In genomic region chr7:36084485-36085091, GRCh38 we compare ENCODE assay signal across 9 cellular contexts.
DNase-seq lines count a peak whose midpoint lies in the region; ATAC-seq and TF ChIP-seq lines count a peak whose summit lies in the region.
"Had no signal": no experiment of that assay in that cellular context is flagged by ENCODE, and none has a peak within 500 bp of the region (broad histone marks: within the 10 kb centered on the region; RNA-seq: fewer than 3 reads in every experiment).

No MANE protein-coding gene starts in this region.

- H3K27ac ChIP-seq in mesendoderm (ENCODE audit: low read depth, low read length) (no peak overlapping the region), Karpas-422 (ENCODE audit: low read length) (no peak overlapping the region)
- no peak overlapping the region for H3K27ac ChIP-seq in naive thymus-derived CD4-positive, alpha-beta T cell (ENCODE audit: low read depth, low read length)

- H4K20me1 ChIP-seq in Karpas-422 (ENCODE audit: insufficient read depth, low read depth, low read length) = no peaks in the 10 kb centered on the region

- H3K4me3 Mint-ChIP-seq in naive thymus-derived CD4-positive, alpha-beta T cell = no peak overlapping the region
- H3K4me3 Mint-ChIP-seq: T-helper 1 cell treated with Interleukin-12 subunit alpha and Interleukin-12 subunit beta and Interleukin-4 antibody, amounts not matched to agents 30 μg/mL and 1 μg/mL, for 36 hours had no signal

- no peak overlapping the region for H3K27ac Mint-ChIP-seq in naive thymus-derived CD4-positive, alpha-beta T cell
- H3K27ac Mint-ChIP-seq: T-helper 1 cell treated with Interleukin-12 subunit alpha and Interleukin-12 subunit beta and Interleukin-4 antibody, amounts not matched to agents 30 μg/mL and 1 μg/mL, for 36 hours had no signal

- no peaks in the 10 kb centered on the region for H3K36me3 ChIP-seq in mesendoderm (ENCODE audit: control insufficient read depth, insufficient read depth, low read length)
- H3K36me3 ChIP-seq in naive thymus-derived CD4-positive, alpha-beta T cell (ENCODE audit: control insufficient read depth in 2 of 3, insufficient read depth in 3 of 3, low read length in 3 of 3) = no peaks in the 10 kb centered on the region
- H3K36me3 ChIP-seq in Karpas-422 (ENCODE audit: insufficient read depth, low read length) = no peaks in the 10 kb centered on the region

- no peaks in the 10 kb centered on the region for H3K4me1 Mint-ChIP-seq in naive thymus-derived CD4-positive, alpha-beta T cell

- H3K4me3 ChIP-seq in choroid plexus epithelial cell (ENCODE audit: low read depth, low read length) (no peak overlapping the region), mesendoderm (ENCODE audit: low read length) (no peak overlapping the region), Karpas-422 (ENCODE audit: low read length) (no peak overlapping the region)
- no peak overlapping the region for H3K4me3 ChIP-seq in naive thymus-derived CD4-positive, alpha-beta T cell (ENCODE audit: low read length)

- H3K18ac ChIP-seq in mesendoderm (ENCODE audit: low read length) = no peak overlapping the region

- intact Hi-C loops in naive thymus-derived CD4-positive, alpha-beta T cell (cut with micrococcal nuclease) = no loop called here

- CTCF ChIA-PET in naive thymus-derived CD4-positive, alpha-beta T cell (lab: Charles Lee) = no interaction called here

- H3K27me3 ChIP-seq in mesendoderm (ENCODE audit: insufficient read depth, low read length, poor library complexity) (no peaks in the 10 kb centered on the region), Karpas-422 (ENCODE audit: low read length) (no peaks in the 10 kb centered on the region)
- no peaks in the 10 kb centered on the region for H3K27me3 ChIP-seq in naive thymus-derived CD4-positive, alpha-beta T cell (ENCODE audit: control insufficient read depth in 2 of 2, insufficient read depth in 2 of 2, low read length in 2 of 2)

- H3K36me3 Mint-ChIP-seq in naive thymus-derived CD4-positive, alpha-beta T cell = peaks cover 0 to 7% (median 0%) of the 10 kb centered on the region in 5 donors

- no peak overlapping the region for H2BK5ac ChIP-seq in mesendoderm (ENCODE audit: low read length)

- H2BK15ac ChIP-seq in mesendoderm (replicated peaks; ENCODE audit: low read depth) = no peak overlapping the region

- H3K4ac ChIP-seq in mesendoderm (ENCODE audit: low read depth, low read length) = no peak overlapping the region

- H3K27me3 Mint-ChIP-seq in naive thymus-derived CD4-positive, alpha-beta T cell = peaks cover 0 to 4% (median 0%) of the 10 kb centered on the region in 5 donors

- no peaks in the 10 kb centered on the region for H3K9me2 ChIP-seq in Karpas-422 (replicated peaks; ENCODE audit: insufficient read depth, low read length)

- H3K4me1 ChIP-seq in mesendoderm (ENCODE audit: control insufficient read depth, low read depth, low read length) (no peaks in the 10 kb centered on the region), Karpas-422 (ENCODE audit: low read length) (no peaks in the 10 kb centered on the region)
- no peaks in the 10 kb centered on the region for H3K4me1 ChIP-seq in naive thymus-derived CD4-positive, alpha-beta T cell (ENCODE audit: control insufficient read depth in 2 of 2, insufficient read depth in 2 of 2, low read length in 2 of 2)

- no peak overlapping the region for H3K23ac ChIP-seq in mesendoderm (ENCODE audit: low read length)

- no peaks in the 10 kb centered on the region for H3K9me3 ChIP-seq in naive thymus-derived CD4-positive, alpha-beta T cell (ENCODE audit: control insufficient read depth in 2 of 3, low read length in 3 of 3)
- no peaks in the 10 kb centered on the region for H3K9me3 ChIP-seq in Karpas-422 (ENCODE audit: low read length)

- no peaks in the 10 kb centered on the region for H3K79me2 ChIP-seq in mesendoderm (ENCODE audit: control insufficient read depth, insufficient read depth, low read length)
- H3K79me2 ChIP-seq in Karpas-422 (ENCODE audit: low read length) = no peaks in the 10 kb centered on the region

- peak overlapping the region; percentile 73 for H3K56ac ChIP-seq in mesendoderm (ENCODE audit: low read length)

- no peaks in the 10 kb centered on the region for H3K79me1 ChIP-seq in mesendoderm (ENCODE audit: low read length)

- no peak overlapping the region for H4K5ac ChIP-seq in mesendoderm (ENCODE audit: low read length)

- no peak overlapping the region for H4K8ac ChIP-seq in mesendoderm (ENCODE audit: low read depth, low read length)

- WGBS in mesendoderm (ENCODE audit: extremely low coverage, insufficient coverage, low lambda C conversion rate) = no CpG with 5 or more reads among the region's 26 CpGs

- POLR2A ChIA-PET in naive thymus-derived CD4-positive, alpha-beta T cell (lab: Charles Lee) = no interaction called here

- DNase-seq in Ammon's horn (ENCODE audit: low spot score) (peak; percentile 23), NCI-H2107 treated with DMSO at 0.1 percent for 48 hours (lab: John Stamatoyannopoulos, UW; ENCODE audit: unreplicated experiment) (peak; percentile 86), choroid plexus epithelial cell (ENCODE audit: low read depth) (peak; percentile 64), mesendoderm (peak; percentile 87), SIG-M5 treated with dmso at 0.1 percent for 504 hours (lab: John Stamatoyannopoulos, UW; ENCODE audit: unreplicated experiment) (no peak), Karpas-422 (no peak), GOT3 (lab: John Stamatoyannopoulos, UW) (no peak)
- DNase-seq in naive thymus-derived CD4-positive, alpha-beta T cell = no peak

- H2AK5ac ChIP-seq in mesendoderm (ENCODE audit: low read length) = no peak overlapping the region

- no peak for ATAC-seq in naive thymus-derived CD4-positive, alpha-beta T cell

- H2AFZ ChIP-seq in Karpas-422 (ENCODE audit: low read length) = no peak overlapping the region

- no peak overlapping the region for H3K9ac ChIP-seq in mesendoderm (ENCODE audit: low read length)
- no peak overlapping the region for H3K9ac ChIP-seq in Karpas-422 (ENCODE audit: low read length)

- H2BK120ac ChIP-seq in mesendoderm (ENCODE audit: low read depth, low read length) = no peak overlapping the region

- peaks cover 0 to 11% (median 2%) of the 10 kb centered on the region in 11 donors for H3K9me3 Mint-ChIP-seq in naive thymus-derived CD4-positive, alpha-beta T cell

- H3K4me2 ChIP-seq in mesendoderm (ENCODE audit: low read length) (no peak overlapping the region), Karpas-422 (ENCODE audit: low read depth, low read length, poor library complexity, severe bottlenecking) (no peak overlapping the region)

- TF ChIP-seq CTCF in choroid plexus epithelial cell (conservative IDR thresholded peaks at IDR 0.05; ENCODE audit: low read depth, low read length) = peak; percentile 65

Comparison
In these comparisons a context has a peak if more than half of its experiments do, and no peak if none do; other contexts are left out.
1. DNase-seq: peak in Ammon's horn (single experiment), NCI-H2107 treated with DMSO at 0.1 percent for 48 hours (single experiment), choroid plexus epithelial cell (single experiment) and mesendoderm (single experiment); none in SIG-M5 treated with dmso at 0.1 percent for 504 hours (single experiment), naive thymus-derived CD4-positive, alpha-beta T cell (0 of 9), Karpas-422 (single experiment) and GOT3 (single experiment).